ENCODE assay signal across 9 cellular contexts in the genomic region with DNA sequence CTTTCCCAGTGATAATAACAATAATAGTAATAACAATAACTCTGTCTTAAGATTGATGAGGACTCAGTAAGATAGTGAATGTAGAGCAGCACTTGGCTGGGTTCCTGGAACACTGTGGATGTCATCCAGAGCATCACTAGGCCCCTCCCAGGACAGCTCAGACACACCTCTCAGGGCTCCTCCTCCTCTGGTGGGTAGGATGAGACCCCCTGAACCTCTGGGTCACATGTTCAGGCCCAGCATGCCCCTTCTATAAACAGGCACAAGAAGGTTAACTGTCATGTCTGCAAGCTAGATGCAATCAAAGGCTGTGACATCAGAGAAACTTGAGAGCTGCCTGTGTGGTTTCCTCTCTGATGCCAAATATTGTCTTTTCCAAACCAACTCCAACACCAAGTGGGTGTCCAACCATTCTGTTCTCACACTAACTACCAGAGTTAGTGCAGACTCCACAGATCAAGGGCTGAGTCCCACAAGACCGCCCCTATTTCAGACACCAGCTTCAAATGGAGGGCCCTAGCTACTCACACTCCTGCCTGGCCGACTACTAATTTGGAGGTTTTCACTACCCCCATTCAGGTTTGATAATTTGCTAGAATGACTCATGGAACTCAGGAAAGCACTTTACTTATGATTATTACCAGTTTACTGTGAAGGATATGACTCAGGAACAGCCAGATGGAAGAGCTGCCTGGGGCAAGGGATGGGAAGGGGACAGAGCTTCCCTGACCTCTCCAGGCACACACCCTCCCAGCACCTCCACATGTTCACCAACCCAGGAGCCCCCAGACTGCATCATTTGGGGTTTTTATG. TPM values are rescaled to one million over a fixed set of nuclear protein-coding genes. Genes with fewer than 3 reads are reported as not detected.
DNase-seq lines count a peak whose midpoint lies in the region; ATAC-seq, FAIRE-seq and TF ChIP-seq lines count a peak whose summit lies in the region.
"Had no signal": no experiment of that assay in that cellular context is flagged by ENCODE, and none has a peak within 500 bp of the region (broad histone marks: within the 10 kb centered on the region; RNA-seq: fewer than 3 reads in every experiment).

No MANE protein-coding gene starts in this region.

- POLR2A ChIA-PET in BJ (lab: Charles Lee) = no interaction called here

- H3K27ac ChIP-seq in keratinocyte (ENCODE audit: control insufficient read depth, insufficient read depth, low read length) (peak overlapping the region; percentile 88), GM23338 (ENCODE audit: low read depth) (no peak overlapping the region)

- CTCF ChIA-PET in BJ (lab: Yijun Ruan, JAX) = interaction anchor here (0.7 to 1.3 kb wide), 5 partner anchors 7 to 195 kb away, joined by 3 to 5 read pairs (median 3); no protein-coding TSS in a partner anchor

- TF ChIP-seq CTCF in BJ (IDR thresholded peaks at IDR 0.05; ENCODE audit: insufficient read depth, low read depth, low read length) (no peak), keratinocyte (optimal IDR thresholded peaks at IDR 0.05 in 1 of 3, IDR thresholded peaks at IDR 0.05 in 1 of 3, conservative IDR thresholded peaks at IDR 0.05 in 1 of 3; ENCODE audit: extremely low read depth in 1 of 3, insufficient read depth in 2 of 3, low read length in 3 of 3) (no peak), GM23338 (conservative IDR thresholded peaks at IDR 0.05; ENCODE audit: low read depth in 2 of 2) (no peak)

- DNase-seq in BJ (ENCODE audit: low read depth) = peak; percentile 91
- DNase-seq in activated T-helper 1 cell treated with anti-CD3 and anti-CD28 coated beads, Interleukin-12 subunit alpha, Interleukin-12 subunit beta, Interleukin-2, Interleukin-4 antibody, amounts not matched to agents 30 ng/mL and 10 ng/mL and 1 ng/mL, durations not matched to agents 14 hours and 24 hours and 36 hours (ENCODE audit: low spot score) = no peak
- peak; percentile 73 for DNase-seq in keratinocyte (ENCODE audit: low read depth, low spot score)
- no peak for DNase-seq in anterior cingulate cortex (lab: John Stamatoyannopoulos, UW)
- DNase-seq in D341Med (ENCODE audit: low spot score) = no peak
- DNase-seq in GM23338 (ENCODE audit: low spot score) = no peak

- no peaks in the 10 kb centered on the region for H3K79me2 ChIP-seq in keratinocyte (ENCODE audit: control insufficient read depth, insufficient read depth, low read length)
- no peaks in the 10 kb centered on the region for H3K79me2 ChIP-seq in GM23338 (replicated peaks; ENCODE audit: insufficient read depth)

- peak overlapping the region; percentile 90 for H3K4me2 ChIP-seq in keratinocyte (ENCODE audit: control insufficient read depth, extremely low read depth, insufficient read depth, low read depth, low read length)
- no peak overlapping the region for H3K4me2 ChIP-seq in GM23338

- no peaks in the 10 kb centered on the region for H3K9me1 ChIP-seq in keratinocyte (ENCODE audit: control insufficient read depth, extremely low read depth, insufficient read depth, low read length)

- H3K27me3 ChIP-seq in BJ (ENCODE audit: control insufficient read depth, insufficient read depth, low read length) (no peaks in the 10 kb centered on the region), keratinocyte (ENCODE audit: control insufficient read depth, extremely low read depth, insufficient read depth, low read length) (no peaks in the 10 kb centered on the region), GM23338 (ENCODE audit: insufficient read depth) (no peaks in the 10 kb centered on the region)

- H3K36me3 ChIP-seq in BJ (ENCODE audit: control insufficient read depth, insufficient read depth, low read length) (no peaks in the 10 kb centered on the region), keratinocyte (ENCODE audit: control insufficient read depth in 2 of 2, extremely low read depth in 1 of 2, insufficient read depth in 2 of 2, low read length in 2 of 2) (no peaks in the 10 kb centered on the region), GM23338 (ENCODE audit: insufficient read depth) (no peaks in the 10 kb centered on the region)

- H3K27ac Mint-ChIP-seq in activated T-helper 1 cell treated with anti-CD3 and anti-CD28 coated beads, Interleukin-12 subunit alpha, Interleukin-12 subunit beta, Interleukin-2, Interleukin-4 antibody, amounts not matched to agents 30 ng/mL and 10 ng/mL and 1 ng/mL, durations not matched to agents 14 hours and 24 hours and 36 hours = peak overlapping the region; percentile 82
- no peak overlapping the region for H3K27ac Mint-ChIP-seq in GM23338

- no peaks in the 10 kb centered on the region for H3K9me3 Mint-ChIP-seq in activated T-helper 1 cell treated with anti-CD3 and anti-CD28 coated beads, Interleukin-12 subunit alpha, Interleukin-12 subunit beta, Interleukin-2, Interleukin-4 antibody, amounts not matched to agents 30 ng/mL and 10 ng/mL and 1 ng/mL, durations not matched to agents 14 hours and 24 hours and 36 hours
- no peaks in the 10 kb centered on the region for H3K9me3 Mint-ChIP-seq in GM23338

- H3K4me3 Mint-ChIP-seq in activated T-helper 1 cell treated with anti-CD3 and anti-CD28 coated beads, Interleukin-12 subunit alpha, Interleukin-12 subunit beta, Interleukin-2, Interleukin-4 antibody, amounts not matched to agents 30 ng/mL and 10 ng/mL and 1 ng/mL, durations not matched to agents 14 hours and 24 hours and 36 hours = no peak overlapping the region
- H3K4me3 Mint-ChIP-seq in GM23338 = no peak overlapping the region

- H4K20me1 ChIP-seq in keratinocyte (ENCODE audit: control insufficient read depth, extremely low read depth, insufficient read depth, low read length) (no peaks in the 10 kb centered on the region), GM23338 (replicated peaks; ENCODE audit: insufficient read depth) (no peaks in the 10 kb centered on the region; the same call in 1 of the 2 replicates)

- no peaks in the 10 kb centered on the region for H3F3A ChIP-seq in GM23338 (replicated peaks; ENCODE audit: low read depth)

- no peaks in the 10 kb centered on the region for H3K9me3 ChIP-seq in keratinocyte (ENCODE audit: control insufficient read depth, low read depth, low read length)

- FAIRE-seq in keratinocyte (lab: Jason Lieb, UNC) = peak; percentile 48
- FAIRE-seq: endometrium had no signal

- H3K4me1 ChIP-seq in keratinocyte (ENCODE audit: control insufficient read depth, extremely low read depth, insufficient read depth, low read length) (peaks cover 56% of the 10 kb centered on the region), GM23338 (ENCODE audit: insufficient read depth) (peaks cover 3% of the 10 kb centered on the region; the same call in 1 of the 2 replicates)

- H3K4me3 ChIP-seq in BJ (ENCODE audit: low read depth, low read length) (no peak overlapping the region), keratinocyte (ENCODE audit: control insufficient read depth in 2 of 3, extremely low read depth in 1 of 3, insufficient read depth in 2 of 3, low read depth in 1 of 3, low read length in 3 of 3) (peak overlapping the region in 2 of 3 experiments; percentile 48 to 49), GM23338 (no peak overlapping the region)

- ATAC-seq in HG03280 (IDR thresholded peaks at IDR 0.05; ENCODE audit: unreplicated experiment) = peak; percentile 36
- ATAC-seq in GM18868 (IDR thresholded peaks at IDR 0.05; ENCODE audit: unreplicated experiment) = no peak
- ATAC-seq in GM23338 = no peak

- intact Hi-C loops in activated T-helper 1 cell treated with anti-CD3 and anti-CD28 coated beads, Interleukin-12 subunit alpha, Interleukin-12 subunit beta, Interleukin-2, Interleukin-4 antibody, amounts not matched to agents 30 ng/mL and 10 ng/mL and 1 ng/mL, durations not matched to agents 14 hours and 24 hours and 36 hours (cut with micrococcal nuclease) = loop anchor here (1.0 kb wide), 3 partner anchors 46 to 62 kb away; partner anchors contain the start of gene BZW1

- dilution Hi-C loops in keratinocyte (cut with MboI; ENCODE audit: extremely low pct_ligation_motif_present, low sequenced_read_pairs) = no loop called here

- peaks cover 29% of the 10 kb centered on the region for H3K4me1 Mint-ChIP-seq in activated T-helper 1 cell treated with anti-CD3 and anti-CD28 coated beads, Interleukin-12 subunit alpha, Interleukin-12 subunit beta, Interleukin-2, Interleukin-4 antibody, amounts not matched to agents 30 ng/mL and 10 ng/mL and 1 ng/mL, durations not matched to agents 14 hours and 24 hours and 36 hours (ENCODE audit: low read depth)
- peaks cover 4% of the 10 kb centered on the region; the same call in 1 of the 3 replicates for H3K4me1 Mint-ChIP-seq in GM23338

- peak overlapping the region; percentile 52 for H3K9ac ChIP-seq in keratinocyte (ENCODE audit: control insufficient read depth, extremely low read depth, insufficient read depth, low read length)

- no peaks in the 10 kb centered on the region for H3K36me3 Mint-ChIP-seq in activated T-helper 1 cell treated with anti-CD3 and anti-CD28 coated beads, Interleukin-12 subunit alpha, Interleukin-12 subunit beta, Interleukin-2, Interleukin-4 antibody, amounts not matched to agents 30 ng/mL and 10 ng/mL and 1 ng/mL, durations not matched to agents 14 hours and 24 hours and 36 hours (ENCODE audit: low read depth)
- no peaks in the 10 kb centered on the region for H3K36me3 Mint-ChIP-seq in GM23338 (ENCODE audit: low read depth)

- H3K27me3 Mint-ChIP-seq in activated T-helper 1 cell treated with anti-CD3 and anti-CD28 coated beads, Interleukin-12 subunit alpha, Interleukin-12 subunit beta, Interleukin-2, Interleukin-4 antibody, amounts not matched to agents 30 ng/mL and 10 ng/mL and 1 ng/mL, durations not matched to agents 14 hours and 24 hours and 36 hours (ENCODE audit: insufficient read depth) = no peaks in the 10 kb centered on the region
- peaks cover 3% of the 10 kb centered on the region for H3K27me3 Mint-ChIP-seq in GM23338 (ENCODE audit: insufficient read depth, low read depth, poor library complexity)

- no peaks in the 10 kb centered on the region for H3K9me2 ChIP-seq in GM23338 (ENCODE audit: insufficient read depth)

- peak overlapping the region; percentile 90 for H2AFZ ChIP-seq in keratinocyte (ENCODE audit: control insufficient read depth, low read length)
- no peak overlapping the region for H2AFZ ChIP-seq in GM23338

RNA-seq across cellular contexts. Expression of gene BZW1, which starts 46.4 kb away (rescaled TPM):
- polyA plus RNA-seq in BJ (2011; rRNA removed) (233 and 364 TPM in 2 replicates), keratinocyte (297 to 402 TPM (median 326 TPM) in 3 replicates), GM23338 (2016; fragmentation: Nextera tagmentation; extraction: Ambion mirVana) (105 and 118 TPM in 2 replicates)
- polyA minus RNA-seq in BJ (2011; rRNA and poly(A)+ RNA removed) = 212 and 258 TPM in 2 replicates
- 446 and 447 TPM in 2 replicates for total RNA-seq in activated T-helper 1 cell treated with anti-CD3 and anti-CD28 coated beads, Interleukin-12 subunit alpha, Interleukin-12 subunit beta, Interleukin-2, Interleukin-4 antibody, amounts not matched to agents 30 ng/mL and 10 ng/mL and 1 ng/mL, durations not matched to agents 14 hours and 24 hours and 36 hours
- 552 TPM for polyA plus RNA-seq in keratinocyte (2011; ENCODE audit: low read depth)
- 254 and 501 TPM in 2 replicates for polyA plus RNA-seq in keratinocyte (2011; cell fraction: cytosol; rRNA removed)
- 251 and 289 TPM in 2 replicates for polyA plus RNA-seq in keratinocyte (2011; cell fraction: nucleus; rRNA removed)
- polyA plus RNA-seq in keratinocyte (2012; ENCODE audit: low replicate concordance) = 318 and 409 TPM in 2 replicates
- 283 to 517 TPM (median 357 TPM) in 3 replicates for polyA minus RNA-seq in keratinocyte
- polyA minus RNA-seq in keratinocyte (2011; cell fraction: cytosol; rRNA and poly(A)+ RNA removed) = 315 TPM
- 128 and 247 TPM in 2 replicates for polyA minus RNA-seq in keratinocyte (2011; cell fraction: nucleus; rRNA and poly(A)+ RNA removed)
- total RNA-seq in GM23338 (2014; rRNA removed; shearing (Covaris generic)) = 265 and 323 TPM in 2 replicates

Comparison
In these comparisons a context has a peak if more than half of its experiments do, and no peak if none do; other contexts are left out.
1. DNase-seq: peak in BJ (single experiment) and keratinocyte (single experiment); none in activated T-helper 1 cell treated with anti-CD3 and anti-CD28 coated beads, Interleukin-12 subunit alpha, Interleukin-12 subunit beta, Interleukin-2, Interleukin-4 antibody, amounts not matched to agents 30 ng/mL and 10 ng/mL and 1 ng/mL, durations not matched to agents 14 hours and 24 hours and 36 hours (single experiment), anterior cingulate cortex (0 of 58), D341Med (single experiment) and GM23338 (single experiment).
2. H3K4me3 ChIP-seq: peak in keratinocyte (2 of 3); none in BJ (single experiment) and GM23338 (single experiment).